Comparison of ENCODE assay signal across 1 cellular context in genomic region chr1:77888429-77889239, GRCh38.
TF ChIP-seq lines count a peak whose summit lies in the region.

Gene NEXN (plus strand): TSS chr1:77888624. CDS start chr1:77916107, 27,483 bp downstream.

TF ChIP-seq in HepG2, 621 proteins besides CTCF, POLR2A, EP300 and RAD21 (continued from another document):
- 0 out of 2 replicates have a peak, but pooled peaks have one; percentile 4 for TF ChIP-seq HDAC1 (CRISPR knock-in tag; IDR thresholded peaks at IDR 0.05)
- TF ChIP-seq ZNF674 (CRISPR knock-in tag; IDR thresholded peaks at IDR 0.05; ENCODE audit: low read depth) = no peak
- TF ChIP-seq MXI1 (IDR thresholded peaks at IDR 0.05; ENCODE audit: borderline replicate concordance, low read depth, low read length) = no peak
- TF ChIP-seq CBX1 (IDR thresholded peaks at IDR 0.05; ENCODE audit: low read depth) = no peak
- TF ChIP-seq, protein P1, sequence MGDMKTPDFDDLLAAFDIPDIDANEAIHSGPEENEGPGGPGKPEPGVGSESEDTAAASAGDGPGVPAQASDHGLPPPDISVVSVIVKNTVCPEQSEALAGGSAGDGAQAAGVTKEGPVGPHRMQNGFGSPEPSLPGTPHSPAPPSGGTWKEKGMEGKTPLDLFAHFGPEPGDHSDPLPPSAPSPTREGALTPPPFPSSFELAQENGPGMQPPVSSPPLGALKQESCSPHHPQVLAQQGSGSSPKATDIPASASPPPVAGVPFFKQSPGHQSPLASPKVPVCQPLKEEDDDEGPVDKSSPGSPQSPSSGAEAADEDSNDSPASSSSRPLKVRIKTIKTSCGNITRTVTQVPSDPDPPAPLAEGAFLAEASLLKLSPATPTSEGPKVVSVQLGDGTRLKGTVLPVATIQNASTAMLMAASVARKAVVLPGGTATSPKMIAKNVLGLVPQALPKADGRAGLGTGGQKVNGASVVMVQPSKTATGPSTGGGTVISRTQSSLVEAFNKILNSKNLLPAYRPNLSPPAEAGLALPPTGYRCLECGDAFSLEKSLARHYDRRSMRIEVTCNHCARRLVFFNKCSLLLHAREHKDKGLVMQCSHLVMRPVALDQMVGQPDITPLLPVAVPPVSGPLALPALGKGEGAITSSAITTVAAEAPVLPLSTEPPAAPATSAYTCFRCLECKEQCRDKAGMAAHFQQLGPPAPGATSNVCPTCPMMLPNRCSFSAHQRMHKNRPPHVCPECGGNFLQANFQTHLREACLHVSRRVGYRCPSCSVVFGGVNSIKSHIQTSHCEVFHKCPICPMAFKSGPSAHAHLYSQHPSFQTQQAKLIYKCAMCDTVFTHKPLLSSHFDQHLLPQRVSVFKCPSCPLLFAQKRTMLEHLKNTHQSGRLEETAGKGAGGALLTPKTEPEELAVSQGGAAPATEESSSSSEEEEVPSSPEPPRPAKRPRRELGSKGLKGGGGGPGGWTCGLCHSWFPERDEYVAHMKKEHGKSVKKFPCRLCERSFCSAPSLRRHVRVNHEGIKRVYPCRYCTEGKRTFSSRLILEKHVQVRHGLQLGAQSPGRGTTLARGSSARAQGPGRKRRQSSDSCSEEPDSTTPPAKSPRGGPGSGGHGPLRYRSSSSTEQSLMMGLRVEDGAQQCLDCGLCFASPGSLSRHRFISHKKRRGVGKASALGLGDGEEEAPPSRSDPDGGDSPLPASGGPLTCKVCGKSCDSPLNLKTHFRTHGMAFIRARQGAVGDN (CRISPR knock-in tag; IDR thresholded peaks at IDR 0.05) = peak; percentile 80
- TF ChIP-seq SYNCRIP (IDR thresholded peaks at IDR 0.05; ENCODE audit: insufficient read depth, low read depth, low read length) = no peak
- no peak for TF ChIP-seq MYPOP (CRISPR knock-in tag; IDR thresholded peaks at IDR 0.05)
- TF ChIP-seq NFIC (IDR thresholded peaks at IDR 0.05; ENCODE audit: low read length) = no peak
- 0 out of 2 replicates have a peak, but pooled peaks have one; percentile 47 for TF ChIP-seq ZBTB42 (CRISPR knock-in tag; IDR thresholded peaks at IDR 0.05)
- TF ChIP-seq RBM39 (IDR thresholded peaks at IDR 0.05; ENCODE audit: low read depth, low read length, poor library complexity, severe bottlenecking) = no peak
- TF ChIP-seq MLLT10 (CRISPR knock-in tag; IDR thresholded peaks at IDR 0.05) = no peak
- no peak for TF ChIP-seq ZC3H4 (CRISPR knock-in tag; IDR thresholded peaks at IDR 0.05; ENCODE audit: borderline replicate concordance)
- TF ChIP-seq, protein P2, sequence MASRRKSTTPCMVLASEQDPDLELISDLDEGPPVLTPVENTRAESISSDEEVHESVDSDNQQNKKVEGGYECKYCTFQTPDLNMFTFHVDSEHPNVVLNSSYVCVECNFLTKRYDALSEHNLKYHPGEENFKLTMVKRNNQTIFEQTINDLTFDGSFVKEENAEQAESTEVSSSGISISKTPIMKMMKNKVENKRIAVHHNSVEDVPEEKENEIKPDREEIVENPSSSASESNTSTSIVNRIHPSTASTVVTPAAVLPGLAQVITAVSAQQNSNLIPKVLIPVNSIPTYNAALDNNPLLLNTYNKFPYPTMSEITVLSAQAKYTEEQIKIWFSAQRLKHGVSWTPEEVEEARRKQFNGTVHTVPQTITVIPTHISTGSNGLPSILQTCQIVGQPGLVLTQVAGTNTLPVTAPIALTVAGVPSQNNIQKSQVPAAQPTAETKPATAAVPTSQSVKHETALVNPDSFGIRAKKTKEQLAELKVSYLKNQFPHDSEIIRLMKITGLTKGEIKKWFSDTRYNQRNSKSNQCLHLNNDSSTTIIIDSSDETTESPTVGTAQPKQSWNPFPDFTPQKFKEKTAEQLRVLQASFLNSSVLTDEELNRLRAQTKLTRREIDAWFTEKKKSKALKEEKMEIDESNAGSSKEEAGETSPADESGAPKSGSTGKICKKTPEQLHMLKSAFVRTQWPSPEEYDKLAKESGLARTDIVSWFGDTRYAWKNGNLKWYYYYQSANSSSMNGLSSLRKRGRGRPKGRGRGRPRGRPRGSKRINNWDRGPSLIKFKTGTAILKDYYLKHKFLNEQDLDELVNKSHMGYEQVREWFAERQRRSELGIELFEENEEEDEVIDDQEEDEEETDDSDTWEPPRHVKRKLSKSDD (CRISPR knock-in tag; IDR thresholded peaks at IDR 0.05; ENCODE audit: low read depth) = no peak
- TF ChIP-seq FOXA1 (IDR thresholded peaks at IDR 0.05) = no peak
- no peak for TF ChIP-seq FOXA1 (CRISPR knock-in tag; IDR thresholded peaks at IDR 0.05)
- TF ChIP-seq TBX3 (IDR thresholded peaks at IDR 0.05; ENCODE audit: borderline replicate concordance) = no peak
- TF ChIP-seq NONO (IDR thresholded peaks at IDR 0.05) = no peak
- no peak for TF ChIP-seq NONO (CRISPR knock-in tag; conservative IDR thresholded peaks at IDR 0.05)
TF ChIP-seq in HepG2: peak in this region for 82.
